22 cellular contexts compared by ENCODE assay signal in genomic region chr7:101580596-101580995, GRCh38. TPM values are rescaled to one million over a fixed set of nuclear protein-coding genes. Genes with fewer than 3 reads are reported as not detected.
A peak's percentile ranks its signal among the peaks of the same experiment; 100 is the strongest.
DNase-seq lines count a peak whose midpoint lies in the region; ATAC-seq and TF ChIP-seq lines count a peak whose summit lies in the region.
"Had no signal": no experiment of that assay in that cellular context is flagged by ENCODE, and none has a peak within 500 bp of the region (broad histone marks: within the 10 kb centered on the region; RNA-seq: fewer than 3 reads in every experiment).

No MANE protein-coding gene starts in this region.

- H3K9me3 ChIP-seq in RWPE2 (ENCODE audit: severe bottlenecking) (no peaks in the 10 kb centered on the region), suprapubic skin (no peaks in the 10 kb centered on the region)

- TF ChIP-seq POLR2A in suprapubic skin (IDR thresholded peaks at IDR 0.05) = no peak

- peaks cover 16% of the 10 kb centered on the region for H3K4me1 Mint-ChIP-seq in WTC11
- no peaks in the 10 kb centered on the region for H3K4me1 Mint-ChIP-seq in activated CD8-positive, alpha-beta T cell treated with anti-CD3 and anti-CD28 coated beads for 36 hours (ENCODE audit: low read depth)

- TF ChIP-seq EP300 in suprapubic skin (IDR thresholded peaks at IDR 0.05) = no peak

- no peak overlapping the region for H3K4me3 ChIP-seq in RWPE2 (ENCODE audit: severe bottlenecking)
- no peak overlapping the region for H3K4me3 ChIP-seq in suprapubic skin
- H3K4me3 ChIP-seq: BLaER1 treated with 17β-estradiol and CSF1 and Interleukin-3, amounts not matched to agents 10 nM and 100 nM; GM23248; K562 had no signal

- peaks cover 41% of the 10 kb centered on the region for H3K9me3 Mint-ChIP-seq in WTC11
- H3K9me3 Mint-ChIP-seq in activated CD8-positive, alpha-beta T cell treated with anti-CD3 and anti-CD28 coated beads for 36 hours = no peaks in the 10 kb centered on the region
- H3K9me3 Mint-ChIP-seq: CD8-positive, alpha-beta T cell had no signal

- H3K36me3 ChIP-seq in RWPE2 (ENCODE audit: low read depth) (no peaks in the 10 kb centered on the region), suprapubic skin (no peaks in the 10 kb centered on the region)
- H3K36me3 ChIP-seq: BLaER1 treated with 17β-estradiol and CSF1 and Interleukin-3, amounts not matched to agents 10 nM and 100 nM had no signal

- H3K27me3 ChIP-seq in RWPE2 (ENCODE audit: insufficient read depth, poor library complexity, severe bottlenecking) (no peaks in the 10 kb centered on the region), suprapubic skin (peaks cover 34% of the 10 kb centered on the region)
- H3K27me3 ChIP-seq: BLaER1 treated with 17β-estradiol and CSF1 and Interleukin-3, amounts not matched to agents 10 nM and 100 nM had no signal

- H3K4me1 ChIP-seq in RWPE2 (ENCODE audit: insufficient read depth, poor library complexity, severe bottlenecking) = no peaks in the 10 kb centered on the region
- no peaks in the 10 kb centered on the region for H3K4me1 ChIP-seq in suprapubic skin

- H3K4me3 Mint-ChIP-seq in WTC11 = no peak overlapping the region
- H3K4me3 Mint-ChIP-seq in activated CD8-positive, alpha-beta T cell treated with anti-CD3 and anti-CD28 coated beads for 36 hours = no peak overlapping the region
- H3K4me3 Mint-ChIP-seq: B cell; CD8-positive, alpha-beta T cell had no signal

- POLR2A ChIA-PET in WTC11 (lab: Charles Lee) = no interaction called here
- POLR2A ChIA-PET in activated CD8-positive, alpha-beta T cell treated with anti-CD3 and anti-CD28 coated beads for 36 hours (lab: Charles Lee) = no interaction called here

- CTCF ChIA-PET in WTC11 (lab: Charles Lee) = interaction anchor here (0.9 kb wide), 1 partner anchor 71 kb away, joined by 5 read pairs; no protein-coding TSS in a partner anchor
- CTCF ChIA-PET in activated CD8-positive, alpha-beta T cell treated with anti-CD3 and anti-CD28 coated beads for 36 hours (lab: Charles Lee) = no interaction called here

- H3K27me3 Mint-ChIP-seq in WTC11 (ENCODE audit: low read depth) = peaks cover 5% of the 10 kb centered on the region
- peaks cover 4% of the 10 kb centered on the region for H3K27me3 Mint-ChIP-seq in activated CD8-positive, alpha-beta T cell treated with anti-CD3 and anti-CD28 coated beads for 36 hours

- DNase-seq in GM20000 (ENCODE audit: low spot score) (peak; percentile 2), RWPE2 (ENCODE audit: low spot score) (peak; percentile 9), iPS-NIHi7 (ENCODE audit: extremely low spot score) (peak; percentile 7), suprapubic skin (ENCODE audit: low spot score in 2 of 2) (peak; percentile 24 to 49), WTC11 (ENCODE audit: low spot score) (no peak), germinal center (ENCODE audit: low spot score) (no peak)
- DNase-seq in activated CD8-positive, alpha-beta T cell treated with anti-CD3 and anti-CD28 coated beads for 36 hours = no peak
- DNase-seq: CD8-positive, alpha-beta T cell; COR-L47; DMS 273 treated with DMSO at 0.1 percent for 48 hours; DMS53; DND-41; EL; GM23248; HCEC 1CT; IMR-90 had no signal

- intact Hi-C loops in activated CD8-positive, alpha-beta T cell treated with anti-CD3 and anti-CD28 coated beads for 36 hours (cut with micrococcal nuclease) = no loop called here

- WGBS in suprapubic skin = 81% methylated on average over 6 of the region's 7 CpGs

- peaks cover 27% of the 10 kb centered on the region for H3K36me3 Mint-ChIP-seq in WTC11
- no peaks in the 10 kb centered on the region for H3K36me3 Mint-ChIP-seq in activated CD8-positive, alpha-beta T cell treated with anti-CD3 and anti-CD28 coated beads for 36 hours (ENCODE audit: low read depth)
- H3K36me3 Mint-ChIP-seq: CD8-positive, alpha-beta T cell had no signal

- ATAC-seq in RWPE2 (ENCODE audit: low read depth) = no peak
- ATAC-seq in GM19397 (IDR thresholded peaks at IDR 0.05; ENCODE audit: unreplicated experiment) = no peak
- no peak for ATAC-seq in WTC11
- ATAC-seq in activated CD8-positive, alpha-beta T cell treated with anti-CD3 and anti-CD28 coated beads for 36 hours = no peak
- ATAC-seq: CD8-positive, alpha-beta T cell; K562 had no signal

- H3K27ac ChIP-seq in RWPE2 (ENCODE audit: poor library complexity, severe bottlenecking) (no peak overlapping the region), suprapubic skin (no peak overlapping the region)
- H3K27ac ChIP-seq: BLaER1 treated with 17β-estradiol and CSF1 and Interleukin-3, amounts not matched to agents 10 nM and 100 nM; GM23248 had no signal

- no peak for TF ChIP-seq CTCF in GM20000 (IDR thresholded peaks at IDR 0.05; ENCODE audit: extremely low read depth, missing control alignments)
- TF ChIP-seq CTCF in RWPE2 (IDR thresholded peaks at IDR 0.05; ENCODE audit: poor library complexity, severe bottlenecking) = no peak
- no peak for TF ChIP-seq CTCF in suprapubic skin (IDR thresholded peaks at IDR 0.05)
- TF ChIP-seq CTCF in WTC11 (IDR thresholded peaks at IDR 0.05) = no peak
- no peak for TF ChIP-seq CTCF in activated CD8-positive, alpha-beta T cell treated with anti-CD3 and anti-CD28 coated beads for 36 hours (IDR thresholded peaks at IDR 0.05)

- no peak overlapping the region for H3K27ac Mint-ChIP-seq in WTC11
- no peak overlapping the region for H3K27ac Mint-ChIP-seq in activated CD8-positive, alpha-beta T cell treated with anti-CD3 and anti-CD28 coated beads for 36 hours
- H3K27ac Mint-ChIP-seq: B cell; CD8-positive, alpha-beta T cell had no signal

TF ChIP-seq in WTC11, 78 proteins besides CTCF, POLR2A, EP300 and RAD21:
- TF ChIP-seq AR (CRISPR knock-in tag; IDR thresholded peaks at IDR 0.05) = no peak

RNA-seq across cellular contexts. Expression of gene MYL10, which starts 48.5 kb away (rescaled TPM):
- total RNA-seq in suprapubic skin (not detected), WTC11 (2021) (not detected in 3 replicates)
- total RNA-seq in activated CD8-positive, alpha-beta T cell treated with anti-CD3 and anti-CD28 coated beads for 36 hours = not detected
- total RNA-seq: A172; B cell; CD8-positive, alpha-beta T cell; GM23248; H4; IMR-90; K562 had no signal

Comparison
In these comparisons a context has a peak if more than half of its experiments do, and no peak if none do; other contexts are left out.
1. DNase-seq: peak in GM20000 (single experiment), RWPE2 (single experiment), iPS-NIHi7 (single experiment) and suprapubic skin (2 of 2); none in WTC11 (single experiment), germinal center (single experiment) and activated CD8-positive, alpha-beta T cell treated with anti-CD3 and anti-CD28 coated beads for 36 hours (single experiment).